In the genomic region with DNA sequence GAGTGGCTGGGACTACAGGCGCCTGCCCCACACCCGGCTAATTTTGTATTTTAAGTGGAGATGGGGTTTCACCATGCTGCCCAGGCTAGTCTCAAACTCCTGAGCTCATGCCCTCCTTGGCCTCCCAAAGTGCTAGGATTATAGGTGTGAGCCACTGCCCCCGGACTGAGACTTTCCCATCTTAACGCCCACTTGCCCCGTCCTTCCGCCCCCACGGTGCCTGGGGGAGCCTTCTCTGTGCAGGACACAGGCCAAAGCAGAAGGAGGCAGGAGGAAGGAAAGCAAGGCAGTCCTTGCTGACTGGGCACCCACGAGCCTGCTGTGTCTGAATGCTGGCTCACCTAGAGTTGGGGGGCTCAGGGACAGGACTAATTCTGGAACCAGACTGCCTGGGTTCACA, we compare ENCODE assay signal across 10 cellular contexts. TPM values are rescaled to one million over a fixed set of nuclear protein-coding genes. Genes with fewer than 3 reads are reported as not detected.
"Had no signal": no experiment of that assay in that cellular context is flagged by ENCODE, and none has a peak within 500 bp of the region (broad histone marks: within the 10 kb centered on the region; RNA-seq: fewer than 3 reads in every experiment).

No MANE protein-coding gene starts in this region.

- DNase-seq: IMR-90, KBM-7, KG1 had no signal

- H3K27ac ChIP-seq: HL-60, KMS-11 had no signal

- H3K4me3 ChIP-seq: K562 had no signal

- ATAC-seq: HepG2, K562 had no signal

- H3K4me2 ChIP-seq: KMS-11 had no signal

RNA-seq across cellular contexts. Expression of a gene that starts 17.6 kb away (rescaled TPM):
- total RNA-seq: HepG2, HT-29, HT1080, IMR-90, K562 had no signal
- polyA plus RNA-seq: HepG2, IgD-negative memory B cell, IMR-90, K562 had no signal

RNA-seq across cellular contexts. Expression of a gene that starts 57.6 kb away (rescaled TPM):
- total RNA-seq: HT1080, IMR-90, K562 had no signal
- polyA plus RNA-seq: IgD-negative memory B cell, K562 had no signal
